In the genomic region with DNA sequence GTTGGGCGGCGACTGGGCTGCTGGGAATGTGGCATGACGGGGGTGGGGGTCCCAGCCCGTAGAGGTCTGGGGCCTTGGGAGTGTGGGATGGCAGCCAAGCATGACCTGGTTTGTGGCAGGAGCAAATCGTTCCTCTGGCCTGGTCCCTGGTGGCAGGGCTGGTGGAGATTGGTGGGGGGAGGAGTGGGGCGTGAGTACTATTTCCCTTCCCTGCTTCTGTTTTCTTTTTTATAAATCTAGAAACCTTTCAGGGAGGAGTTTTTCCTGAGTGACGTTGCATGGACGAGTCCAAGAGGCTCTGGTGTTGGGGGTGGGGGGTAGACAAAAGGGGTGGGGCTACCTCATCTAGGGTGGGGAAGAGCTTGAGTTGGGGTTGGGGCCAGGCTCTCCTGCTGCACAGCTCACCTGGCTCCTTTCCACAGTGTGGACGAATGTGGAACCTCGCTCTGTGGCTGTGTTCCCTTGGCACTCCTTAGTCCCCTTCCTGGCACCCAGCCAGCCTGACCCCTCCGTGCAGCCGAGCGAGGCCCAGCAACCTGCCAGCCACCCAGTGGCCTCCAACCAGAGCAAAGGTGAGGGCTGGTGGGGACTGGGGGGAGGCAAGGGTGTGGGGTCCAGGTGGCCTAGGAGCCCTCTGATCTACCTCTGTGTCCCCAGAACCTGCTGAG, we compare ENCODE assay signal across 9 cellular contexts. TPM values are rescaled to one million over a fixed set of nuclear protein-coding genes. Genes with fewer than 3 reads are reported as not detected.
DNase-seq lines count a peak whose midpoint lies in the region; ATAC-seq and TF ChIP-seq lines count a peak whose summit lies in the region.
"Had no signal": no experiment of that assay in that cellular context is flagged by ENCODE, and none has a peak within 500 bp of the region (broad histone marks: within the 10 kb centered on the region; RNA-seq: fewer than 3 reads in every experiment).

No MANE protein-coding gene starts in this region.

- peak overlapping the region; percentile 57 to 73 for H3K27ac ChIP-seq in thoracic aorta
- H3K27ac ChIP-seq: C4-2B had no signal

- H3K27me3 ChIP-seq in adipocyte (replicated peaks; ENCODE audit: control insufficient read depth, insufficient read depth, low read length) (no peaks in the 10 kb centered on the region), thoracic aorta (replicated peaks; ENCODE audit: insufficient read depth) (no peaks in the 10 kb centered on the region)

- peak; percentile 56 for DNase-seq in activated CD4-positive, alpha-beta T cell treated with anti-CD3 and anti-CD28 coated beads, Interleukin-2, amount 10 ng/mL, durations not matched to agents 24 days and 14 days
- no peak for DNase-seq in activated CD4-positive, alpha-beta T cell treated with anti-CD3 and anti-CD28 coated beads for 4 hours
- DNase-seq in adipocyte (ENCODE audit: low read depth) (peak; percentile 32), left kidney (ENCODE audit: low read depth, low spot score) (peak; percentile 92), thoracic aorta (ENCODE audit: low spot score) (no peak), activated gamma-delta T cell (lab: John Stamatoyannopoulos, UW) (no peak)

- H3K4me1 ChIP-seq in adipocyte (ENCODE audit: control insufficient read depth, insufficient read depth, low read length) (peaks cover 37% of the 10 kb centered on the region), thoracic aorta (ENCODE audit: control insufficient read depth in 1 of 2, low read depth in 2 of 2) (peaks cover 27 to 45% of the 10 kb centered on the region in 2 donors)

- peak overlapping the region; percentile 95 for H3K4me3 Mint-ChIP-seq in activated CD4-positive, alpha-beta T cell treated with anti-CD3 and anti-CD28 coated beads, Interleukin-2, amount 10 ng/mL, durations not matched to agents 24 days and 14 days

- H3K9me3 ChIP-seq in adipocyte (ENCODE audit: control insufficient read depth, low read length) (no peaks in the 10 kb centered on the region), thoracic aorta (no peaks in the 10 kb centered on the region)

- ATAC-seq in thoracic aorta (ENCODE audit: insufficient number of reproducible peaks, low FRiP score, low read depth) (no peak), HG02852 (IDR thresholded peaks at IDR 0.05; ENCODE audit: unreplicated experiment) (no peak), GM19023 (IDR thresholded peaks at IDR 0.05; ENCODE audit: unreplicated experiment) (no peak)

- H3K36me3 ChIP-seq in adipocyte (ENCODE audit: control insufficient read depth, insufficient read depth, low read length, severe bottlenecking) (peaks cover 47% of the 10 kb centered on the region), thoracic aorta (peaks cover 44% of the 10 kb centered on the region)

- no peaks in the 10 kb centered on the region for H3K9me3 Mint-ChIP-seq in activated CD4-positive, alpha-beta T cell treated with anti-CD3 and anti-CD28 coated beads, Interleukin-2, amount 10 ng/mL, durations not matched to agents 24 days and 14 days

- H3K4me3 ChIP-seq in adipocyte (ENCODE audit: low read length) (peak overlapping the region; percentile 80), thoracic aorta (peak overlapping the region; percentile 74)

- intact Hi-C loops in activated CD4-positive, alpha-beta T cell treated with anti-CD3 and anti-CD28 coated beads, Interleukin-2, amount 10 ng/mL, durations not matched to agents 24 days and 14 days (cut with micrococcal nuclease): no loop called here

- TF ChIP-seq CTCF in thoracic aorta (IDR thresholded peaks at IDR 0.05): no peak

- peaks cover 22% of the 10 kb centered on the region for H3K36me3 Mint-ChIP-seq in activated CD4-positive, alpha-beta T cell treated with anti-CD3 and anti-CD28 coated beads, Interleukin-2, amount 10 ng/mL, durations not matched to agents 24 days and 14 days (ENCODE audit: low read depth)

- H3K27ac Mint-ChIP-seq in activated CD4-positive, alpha-beta T cell treated with anti-CD3 and anti-CD28 coated beads, Interleukin-2, amount 10 ng/mL, durations not matched to agents 24 days and 14 days: peak overlapping the region; percentile 80

- peak overlapping the region; percentile 87 for H3K9ac ChIP-seq in adipocyte (ENCODE audit: low read length)

- no peaks in the 10 kb centered on the region for H3K27me3 Mint-ChIP-seq in activated CD4-positive, alpha-beta T cell treated with anti-CD3 and anti-CD28 coated beads, Interleukin-2, amount 10 ng/mL, durations not matched to agents 24 days and 14 days

- peaks cover 24% of the 10 kb centered on the region for H3K4me1 Mint-ChIP-seq in activated CD4-positive, alpha-beta T cell treated with anti-CD3 and anti-CD28 coated beads, Interleukin-2, amount 10 ng/mL, durations not matched to agents 24 days and 14 days

RNA-seq across cellular contexts. Expression of gene PRR19, which starts 15.4 kb away (rescaled TPM):
- total RNA-seq in activated CD4-positive, alpha-beta T cell treated with anti-CD3 and anti-CD28 coated beads, Interleukin-2, amount 10 ng/mL, durations not matched to agents 24 days and 14 days: 1.3 and 1.6 TPM in 2 replicates
- not detected for total RNA-seq in thoracic aorta

RNA-seq across cellular contexts. Expression of gene PAFAH1B3, which starts 15.9 kb away (rescaled TPM):
- total RNA-seq in activated CD4-positive, alpha-beta T cell treated with anti-CD3 and anti-CD28 coated beads, Interleukin-2, amount 10 ng/mL, durations not matched to agents 24 days and 14 days: 49.1 and 50.4 TPM in 2 replicates
- total RNA-seq in thoracic aorta: 1 to 10 TPM in 1 of 2 donors, not detected in 1; 1.8 TPM

RNA-seq across cellular contexts. Expression of gene CIC, which starts 17.4 kb away (rescaled TPM):
- 61.2 and 65.6 TPM in 2 replicates for total RNA-seq in activated CD4-positive, alpha-beta T cell treated with anti-CD3 and anti-CD28 coated beads, Interleukin-2, amount 10 ng/mL, durations not matched to agents 24 days and 14 days
- 100 to 1,000 TPM in 1 of 2 donors, 10 to 100 TPM in 1; 57.1 to 112 TPM for total RNA-seq in thoracic aorta

RNA-seq across cellular contexts. Expression of gene TMEM145, which starts 26.6 kb away (rescaled TPM):
- total RNA-seq in activated CD4-positive, alpha-beta T cell treated with anti-CD3 and anti-CD28 coated beads, Interleukin-2, amount 10 ng/mL, durations not matched to agents 24 days and 14 days: 0.78 and 0.82 TPM in 2 replicates
- total RNA-seq in thoracic aorta: not detected

RNA-seq across cellular contexts. Expression of gene ERF, which starts 31.6 kb away (rescaled TPM):
- 71.6 and 82.3 TPM in 2 replicates for total RNA-seq in activated CD4-positive, alpha-beta T cell treated with anti-CD3 and anti-CD28 coated beads, Interleukin-2, amount 10 ng/mL, durations not matched to agents 24 days and 14 days
- total RNA-seq in thoracic aorta: 10 to 100 TPM; 46.6 to 49.8 TPM

Comparison
In these comparisons a context has a peak if more than half of its experiments do, and no peak if none do; other contexts are left out.
1. DNase-seq: peak in activated CD4-positive, alpha-beta T cell treated with anti-CD3 and anti-CD28 coated beads, Interleukin-2, amount 10 ng/mL, durations not matched to agents 24 days and 14 days (single experiment), adipocyte (single experiment) and left kidney (single experiment); none in activated CD4-positive, alpha-beta T cell treated with anti-CD3 and anti-CD28 coated beads for 4 hours (0 of 2), thoracic aorta (single experiment) and activated gamma-delta T cell (single experiment).
2. RNA of gene PAFAH1B3, which starts 15.9 kb away (total RNA-seq): 49.1 to 50.4 TPM in activated CD4-positive, alpha-beta T cell treated with anti-CD3 and anti-CD28 coated beads, Interleukin-2, amount 10 ng/mL, durations not matched to agents 24 days and 14 days; 1.8 TPM in thoracic aorta; every median in the first group is over 10 times any median in the second.